Comparison of ENCODE assay signal across 8 cellular contexts in the genomic region with DNA sequence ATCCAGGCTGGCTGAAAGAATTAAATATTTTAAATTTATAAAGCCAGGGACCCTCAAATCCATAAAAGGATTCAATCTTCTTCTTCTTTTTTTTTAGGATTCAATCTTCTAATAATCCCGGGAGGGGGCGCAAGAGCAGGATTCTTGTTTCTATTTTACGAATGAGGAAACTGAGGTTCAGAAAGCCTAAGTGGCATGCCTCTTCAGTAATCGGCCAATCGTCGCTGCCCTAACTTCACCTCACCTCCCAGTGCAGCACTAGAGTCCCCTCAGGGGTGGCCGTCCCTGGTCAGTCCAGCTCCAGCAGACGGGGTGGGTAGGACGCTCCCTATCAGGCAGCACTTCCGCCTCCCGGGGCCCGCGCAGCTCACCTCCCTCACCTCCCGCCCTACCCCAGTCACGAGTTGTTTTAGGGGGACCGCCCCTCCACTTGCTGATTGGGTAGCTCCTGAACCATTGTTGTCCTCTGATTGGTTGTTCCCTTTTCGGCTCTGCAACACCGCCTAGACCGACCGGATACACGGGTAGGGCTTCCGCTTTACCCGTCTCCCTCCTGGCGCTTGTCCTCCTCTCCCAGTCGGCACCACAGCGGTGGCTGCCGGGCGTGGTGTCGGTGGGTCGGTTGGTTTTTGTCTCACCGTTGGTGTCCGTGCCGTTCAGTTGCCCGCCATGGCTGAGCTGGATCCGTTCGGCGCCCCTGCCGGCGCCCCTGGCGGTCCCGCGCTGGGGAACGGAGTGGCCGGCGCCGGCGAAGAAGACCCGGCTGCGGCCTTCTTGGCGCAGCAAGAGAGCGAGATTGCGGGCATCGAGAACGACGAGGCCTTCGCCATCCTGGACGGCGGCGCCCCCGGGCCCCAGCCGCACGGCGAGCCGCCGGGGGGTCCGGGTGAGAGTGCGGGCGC. TPM values are rescaled to one million over a fixed set of nuclear protein-coding genes. Genes with fewer than 3 reads are reported as not detected.
A peak's percentile ranks its signal among the peaks of the same experiment; 100 is the strongest.
DNase-seq lines count a peak whose midpoint lies in the region; ATAC-seq and TF ChIP-seq lines count a peak whose summit lies in the region.

A gene with protein sequence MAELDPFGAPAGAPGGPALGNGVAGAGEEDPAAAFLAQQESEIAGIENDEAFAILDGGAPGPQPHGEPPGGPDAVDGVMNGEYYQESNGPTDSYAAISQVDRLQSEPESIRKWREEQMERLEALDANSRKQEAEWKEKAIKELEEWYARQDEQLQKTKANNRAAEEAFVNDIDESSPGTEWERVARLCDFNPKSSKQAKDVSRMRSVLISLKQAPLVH (plus strand): TSS at position 534 of the 902 bp plus-strand sequence. CDS start 136 bp downstream, at position 670.

- DNase-seq in DMS53 (lab: John Stamatoyannopoulos, UW) (peak; percentile 98), OCI-M2 (lab: John Stamatoyannopoulos, UW; ENCODE audit: unreplicated experiment) (peak; percentile 69), activated T-cell treated with anti-CD3 and anti-CD28 coated beads for 4 hours (peak; percentile 88), epithelial cell of esophagus (ENCODE audit: low read depth) (peak; percentile 99)
- DNase-seq in stimulated activated CD8-positive, alpha-beta memory T cell treated with anti-CD3 and anti-CD28 coated beads, Interleukin-4, amount 100 ng/mL, for 1 hour (ENCODE audit: low read depth in 2 of 2, low spot score in 1 of 2) = peak; percentile 82 to 84

- H3K4me3 ChIP-seq in epithelial cell of esophagus (ENCODE audit: low read length) = peak within 1 kb of the TSS; percentile 93
- peak within 1 kb of the TSS; percentile 82 for H3K4me3 ChIP-seq in mononuclear cell (ENCODE audit: low read length)

- H3K9me3 ChIP-seq in mononuclear cell (ENCODE audit: low read depth, low read length) = no peaks in the 10 kb centered on the region

- no peak for TF ChIP-seq RAD21 in Ishikawa (IDR thresholded peaks at IDR 0.05; ENCODE audit: low read depth)

- no peaks in the 10 kb centered on the region for H3K27me3 ChIP-seq in mononuclear cell (ENCODE audit: insufficient read depth, low read length)

- ATAC-seq in GM21576 (IDR thresholded peaks at IDR 0.05; ENCODE audit: unreplicated experiment) = peak; percentile 95

- peaks cover 39% of the 10 kb centered on the region for H3K4me1 ChIP-seq in mononuclear cell (ENCODE audit: insufficient read depth, low read length)

- TF ChIP-seq EP300 in Ishikawa (IDR thresholded peaks at IDR 0.05; ENCODE audit: borderline replicate concordance) = peak; percentile 36; the same call in 1 of the 2 replicates

- TF ChIP-seq CTCF in epithelial cell of esophagus (IDR thresholded peaks at IDR 0.05; ENCODE audit: insufficient read depth, low read depth, low read length, missing control alignments) = peak; percentile 62

TF ChIP-seq in Ishikawa, 13 proteins besides CTCF, POLR2A, EP300 and RAD21:
- no peak for TF ChIP-seq EGR1 (IDR thresholded peaks at IDR 0.05)
- TF ChIP-seq FOXM1 (IDR thresholded peaks at IDR 0.05; ENCODE audit: borderline replicate concordance, low read depth) = peak; percentile 64; the same call in 1 of the 2 replicates
- peak; percentile 46; the same call in 1 of the 2 replicates for TF ChIP-seq NFIC (IDR thresholded peaks at IDR 0.05)
- no peak for TF ChIP-seq TEAD4 (IDR thresholded peaks at IDR 0.05)
- peak; percentile 64 for TF ChIP-seq TCF12 (IDR thresholded peaks at IDR 0.05; ENCODE audit: low read depth)
- TF ChIP-seq, protein P1, sequence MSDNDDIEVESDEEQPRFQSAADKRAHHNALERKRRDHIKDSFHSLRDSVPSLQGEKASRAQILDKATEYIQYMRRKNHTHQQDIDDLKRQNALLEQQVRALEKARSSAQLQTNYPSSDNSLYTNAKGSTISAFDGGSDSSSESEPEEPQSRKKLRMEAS (IDR thresholded peaks at IDR 0.05) = peak; percentile 75; the same call in 1 of the 2 replicates
- peak; percentile 95 for TF ChIP-seq TAF1 (IDR thresholded peaks at IDR 0.05; ENCODE audit: low read depth)
- 0 out of 2 replicates have a peak, but pooled peaks have one; percentile 21 for TF ChIP-seq ZBTB7A (IDR thresholded peaks at IDR 0.05; ENCODE audit: low read depth)
- TF ChIP-seq, protein P2, sequence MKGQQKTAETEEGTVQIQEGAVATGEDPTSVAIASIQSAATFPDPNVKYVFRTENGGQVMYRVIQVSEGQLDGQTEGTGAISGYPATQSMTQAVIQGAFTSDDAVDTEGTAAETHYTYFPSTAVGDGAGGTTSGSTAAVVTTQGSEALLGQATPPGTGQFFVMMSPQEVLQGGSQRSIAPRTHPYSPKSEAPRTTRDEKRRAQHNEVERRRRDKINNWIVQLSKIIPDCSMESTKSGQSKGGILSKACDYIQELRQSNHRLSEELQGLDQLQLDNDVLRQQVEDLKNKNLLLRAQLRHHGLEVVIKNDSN (IDR thresholded peaks at IDR 0.05) = peak; percentile 87

RNA-seq across cellular contexts. Expression of the gene that starts here (rescaled TPM):
- total RNA-seq in mononuclear cell = 77.6 TPM

Comparison
In these comparisons a context has a peak if more than half of its experiments do, and no peak if none do; other contexts are left out.
1. Peak in every context shown above with its lines: DNase-seq, ATAC-seq and H3K4me3 ChIP-seq.